1 cellular context compared by ENCODE assay signal in genomic region chr11:61912530-61912898, GRCh38.
A peak's percentile ranks its signal among the peaks of the same experiment; 100 is the strongest.
TF ChIP-seq lines count a peak whose summit lies in the region.

No MANE protein-coding gene starts in this region.

TF ChIP-seq in HepG2, 621 proteins besides CTCF, POLR2A, EP300 and RAD21:
- TF ChIP-seq ZC3H13 (CRISPR knock-in tag; IDR thresholded peaks at IDR 0.05) (no peak), ZNF768 (CRISPR knock-in tag; IDR thresholded peaks at IDR 0.05) (peak; percentile 98)
